ENCODE assay signal across 8 cellular contexts in genomic region chr10:97683556-97684357, GRCh38. TPM values are rescaled to one million over a fixed set of nuclear protein-coding genes. Genes with fewer than 3 reads are reported as not detected.
DNase-seq lines count a peak whose midpoint lies in the region; ATAC-seq, FAIRE-seq and TF ChIP-seq lines count a peak whose summit lies in the region.

No MANE protein-coding gene starts in this region.

- no peak for FAIRE-seq in H54 (lab: Jason Lieb, UNC)

- H3K27ac Mint-ChIP-seq in stimulated activated naive CD8-positive, alpha-beta T cell treated with anti-CD3 and anti-CD28 coated beads, Interleukin-15, amount 100 ng/mL, for 72 hours = no peak overlapping the region
- no peak overlapping the region for H3K27ac Mint-ChIP-seq in activated naive CD4-positive, alpha-beta T cell treated with anti-CD3 and anti-CD28 coated beads for 36 hours

- intact Hi-C loops in gastrocnemius medialis (cut with DNase I; ENCODE audit: low total_unique reads) = no loop called here
- intact Hi-C loops in activated naive CD4-positive, alpha-beta T cell treated with anti-CD3 and anti-CD28 coated beads for 36 hours (cut with micrococcal nuclease) = no loop called here

- TF ChIP-seq POLR2A in H54 (IDR thresholded peaks at IDR 0.05; ENCODE audit: low read depth, low read length) = no peak
- no peak for TF ChIP-seq POLR2A in gastrocnemius medialis (IDR thresholded peaks at IDR 0.05)

- ATAC-seq in gastrocnemius medialis (peak in 1 of 2 donors; percentile 20), GM19395 (IDR thresholded peaks at IDR 0.05; ENCODE audit: unreplicated experiment) (no peak)
- ATAC-seq in stimulated activated naive CD8-positive, alpha-beta T cell treated with anti-CD3 and anti-CD28 coated beads, Interleukin-15, amount 100 ng/mL, for 72 hours = no peak

- H3K27me3 ChIP-seq in gastrocnemius medialis = no peaks in the 10 kb centered on the region

- H3K9me3 ChIP-seq in gastrocnemius medialis = no peaks in the 10 kb centered on the region

- H3K4me3 Mint-ChIP-seq in stimulated activated naive CD8-positive, alpha-beta T cell treated with anti-CD3 and anti-CD28 coated beads, Interleukin-15, amount 100 ng/mL, for 72 hours = no peak overlapping the region
- H3K4me3 Mint-ChIP-seq in activated naive CD4-positive, alpha-beta T cell treated with anti-CD3 and anti-CD28 coated beads for 36 hours = no peak overlapping the region

- in situ Hi-C loops in gastrocnemius medialis (cut with MboI; ENCODE audit: low sequenced_read_pairs in 4 of 4) = no loop called here

- peak overlapping the region; percentile 13 to 92 (median 52) for H3K27ac ChIP-seq in gastrocnemius medialis

- no peaks in the 10 kb centered on the region for H3K36me3 ChIP-seq in gastrocnemius medialis

- H3K4me3 ChIP-seq in fibroblast of the aortic adventitia (ENCODE audit: low read depth, low read length) (peak overlapping the region; percentile 96), gastrocnemius medialis (no peak overlapping the region)

- H3K4me1 ChIP-seq in gastrocnemius medialis = peaks cover 30 to 39% of the 10 kb centered on the region in 2 donors

- H3K4me1 Mint-ChIP-seq in stimulated activated naive CD8-positive, alpha-beta T cell treated with anti-CD3 and anti-CD28 coated beads, Interleukin-15, amount 100 ng/mL, for 72 hours = peaks cover 22% of the 10 kb centered on the region
- peaks cover 12% of the 10 kb centered on the region for H3K4me1 Mint-ChIP-seq in activated naive CD4-positive, alpha-beta T cell treated with anti-CD3 and anti-CD28 coated beads for 36 hours (ENCODE audit: low read depth)

- DNase-seq in H54 (ENCODE audit: insufficient read length, low spot score) (peak; percentile 47), SKM-1 (lab: John Stamatoyannopoulos, UW; ENCODE audit: unreplicated experiment) (peak; percentile 29), fibroblast of the aortic adventitia (ENCODE audit: low read depth) (peak; percentile 55), gastrocnemius medialis (peak in 1 of 2 donors; percentile 56), COR-L47 (lab: John Stamatoyannopoulos, UW) (no peak)
- DNase-seq in stimulated activated naive CD8-positive, alpha-beta T cell treated with anti-CD3 and anti-CD28 coated beads, Interleukin-15, amount 100 ng/mL, for 72 hours = no peak
- DNase-seq in activated naive CD4-positive, alpha-beta T cell treated with anti-CD3 and anti-CD28 coated beads for 36 hours = no peak

- H3K9me3 Mint-ChIP-seq in stimulated activated naive CD8-positive, alpha-beta T cell treated with anti-CD3 and anti-CD28 coated beads, Interleukin-15, amount 100 ng/mL, for 72 hours = no peaks in the 10 kb centered on the region
- no peaks in the 10 kb centered on the region for H3K9me3 Mint-ChIP-seq in activated naive CD4-positive, alpha-beta T cell treated with anti-CD3 and anti-CD28 coated beads for 36 hours

- no peak for TF ChIP-seq CTCF in fibroblast of the aortic adventitia (IDR thresholded peaks at IDR 0.05; ENCODE audit: insufficient read depth, low read length)
- TF ChIP-seq CTCF in gastrocnemius medialis (IDR thresholded peaks at IDR 0.05 in 4 of 5, conservative IDR thresholded peaks at IDR 0.05 in 1 of 5) = no peak

- no peaks in the 10 kb centered on the region for H3K27me3 Mint-ChIP-seq in stimulated activated naive CD8-positive, alpha-beta T cell treated with anti-CD3 and anti-CD28 coated beads, Interleukin-15, amount 100 ng/mL, for 72 hours
- no peaks in the 10 kb centered on the region for H3K27me3 Mint-ChIP-seq in activated naive CD4-positive, alpha-beta T cell treated with anti-CD3 and anti-CD28 coated beads for 36 hours (ENCODE audit: low read depth)

- no peaks in the 10 kb centered on the region for H3K36me3 Mint-ChIP-seq in activated naive CD4-positive, alpha-beta T cell treated with anti-CD3 and anti-CD28 coated beads for 36 hours (ENCODE audit: low read depth)

- CTCF ChIA-PET in activated naive CD4-positive, alpha-beta T cell treated with anti-CD3 and anti-CD28 coated beads for 36 hours (lab: Charles Lee) = interaction anchor here (0.6 to 3.1 kb wide), 12 partner anchors 9 to 473 kb away, joined by 3 to 12 read pairs (median 5); no protein-coding TSS in a partner anchor

RNA-seq across cellular contexts. Expression of gene AVPI1, which starts 3.3 kb away (rescaled TPM):
- total RNA-seq in fibroblast of the aortic adventitia (ENCODE audit: low replicate concordance) (20.2 TPM in 2 replicates), gastrocnemius medialis (10 to 100 TPM in 1 of 4 donors, 1 to 10 TPM in 3; 1.4 to 14.1 (median 3.0) TPM)
- total RNA-seq in activated naive CD4-positive, alpha-beta T cell treated with anti-CD3 and anti-CD28 coated beads for 36 hours = 1 to 10 TPM; 1.5 to 1.9 TPM

RNA-seq across cellular contexts. Expression of gene MARVELD1, which starts 29.8 kb away (rescaled TPM):
- total RNA-seq in fibroblast of the aortic adventitia (ENCODE audit: low replicate concordance) (34.9 and 64.3 TPM in 2 replicates), gastrocnemius medialis (1 to 10 TPM; 3.2 to 5.1 (median 3.9) TPM)
- 1 to 10 TPM; 2.7 to 3.4 TPM for total RNA-seq in activated naive CD4-positive, alpha-beta T cell treated with anti-CD3 and anti-CD28 coated beads for 36 hours

RNA-seq across cellular contexts. Expression of gene PI4K2A, which starts 43.3 kb away (rescaled TPM):
- total RNA-seq in fibroblast of the aortic adventitia (ENCODE audit: low replicate concordance) (10.1 and 22.3 TPM in 2 replicates), gastrocnemius medialis (10 to 100 TPM; 16.1 to 18.5 (median 17.9) TPM)
- total RNA-seq in activated naive CD4-positive, alpha-beta T cell treated with anti-CD3 and anti-CD28 coated beads for 36 hours = 1 to 10 TPM; 8.9 to 9.4 TPM

RNA-seq across cellular contexts. Expression of gene MORN4, which starts 50.5 kb away (rescaled TPM):
- total RNA-seq in fibroblast of the aortic adventitia (ENCODE audit: low replicate concordance) = 6.5 and 10.1 TPM in 2 replicates
- 1 to 10 TPM in 3 of 4 donors, under 1 TPM in 1; 0.51 to 8.7 (median 2.1) TPM for total RNA-seq in gastrocnemius medialis
- 10 to 100 TPM; 10.7 TPM for total RNA-seq in activated naive CD4-positive, alpha-beta T cell treated with anti-CD3 and anti-CD28 coated beads for 36 hours

RNA-seq across cellular contexts. Expression of gene ZFYVE27, which starts 53.2 kb away (rescaled TPM):
- 14.1 and 20.4 TPM in 2 replicates for total RNA-seq in fibroblast of the aortic adventitia (ENCODE audit: low replicate concordance)
- total RNA-seq in gastrocnemius medialis = 10 to 100 TPM in 3 of 4 donors, 1 to 10 TPM in 1; 7.6 to 14.9 (median 11.6) TPM
- 10 to 100 TPM; 18.0 to 18.4 TPM for total RNA-seq in activated naive CD4-positive, alpha-beta T cell treated with anti-CD3 and anti-CD28 coated beads for 36 hours

Comparison
In these comparisons a context has a peak if more than half of its experiments do, and no peak if none do; other contexts are left out.
1. DNase-seq: peak in H54 (single experiment), SKM-1 (single experiment) and fibroblast of the aortic adventitia (single experiment); none in stimulated activated naive CD8-positive, alpha-beta T cell treated with anti-CD3 and anti-CD28 coated beads, Interleukin-15, amount 100 ng/mL, for 72 hours (0 of 2), activated naive CD4-positive, alpha-beta T cell treated with anti-CD3 and anti-CD28 coated beads for 36 hours (single experiment) and COR-L47 (single experiment).